8 cellular contexts compared by ENCODE assay signal in genomic region chr20:62804632-62805364, GRCh38. TPM values are rescaled to one million over a fixed set of nuclear protein-coding genes. Genes with fewer than 3 reads are reported as not detected.
DNase-seq lines count a peak whose midpoint lies in the region; ATAC-seq and TF ChIP-seq lines count a peak whose summit lies in the region.

Gene OGFR, plus strand, starts transcription at chr20:62804835. Its CDS starts 25 bp downstream, at chr20:62804860.

- intact Hi-C loops in lower lobe of right lung (cut with DNase I): no loop called here

- H3K27me3 ChIP-seq in duodenal mucosa (ENCODE audit: control insufficient read depth in 1 of 2, insufficient read depth in 2 of 2, low read length in 2 of 2) (no peaks in the 10 kb centered on the region), lower lobe of right lung (ENCODE audit: low read depth) (no peaks in the 10 kb centered on the region)

- H3K9me3 ChIP-seq in duodenal mucosa (ENCODE audit: control insufficient read depth in 1 of 2, low read length in 2 of 2) (no peaks in the 10 kb centered on the region), lower lobe of right lung (no peaks in the 10 kb centered on the region)

- ATAC-seq in GM19324 (IDR thresholded peaks at IDR 0.05; ENCODE audit: low FRiP score, unreplicated experiment) (peak; percentile 63), lower lobe of right lung (peak; percentile 49 to 74), GM21717 (IDR thresholded peaks at IDR 0.05; ENCODE audit: unreplicated experiment) (no peak)

- H3K4me1 ChIP-seq in duodenal mucosa (ENCODE audit: control insufficient read depth in 1 of 2, insufficient read depth in 2 of 2, low read length in 2 of 2): peaks cover 15 to 27% of the 10 kb centered on the region in 2 donors
- peaks cover 31% of the 10 kb centered on the region for H3K4me1 ChIP-seq in lower lobe of right lung

- peak within 1 kb of the TSS; percentile 32 for H3K27ac ChIP-seq in duodenal mucosa (ENCODE audit: low read depth, low read length)
- peak within 1 kb of the TSS; percentile 90 for H3K27ac ChIP-seq in lower lobe of right lung

- TF ChIP-seq CTCF in lower lobe of right lung (IDR thresholded peaks at IDR 0.05): no peak

- H3K4me3 ChIP-seq in duodenal mucosa (ENCODE audit: low read depth in 1 of 2, low read length in 2 of 2) (peak within 1 kb of the TSS; percentile 84 to 90), lower lobe of right lung (peak within 1 kb of the TSS; percentile 96)

- DNase-seq in Ammon's horn (ENCODE audit: low spot score) (peak; percentile 66), NCI-H1105 (lab: John Stamatoyannopoulos, UW) (peak; percentile 35), lower lobe of right lung (peak; percentile 77)
- DNase-seq in activated CD4-positive, alpha-beta T cell treated with anti-CD3 and anti-CD28 coated beads, Interleukin-2, amount 50 U/mL, for 4 hours: peak; percentile 64 to 68
- DNase-seq in stimulated activated CD8-positive, alpha-beta memory T cell treated with anti-CD3 and anti-CD28 coated beads, Interleukin-12 subunit alpha, Interleukin-12 subunit beta, amount 100 ng/mL, for 1 hour (ENCODE audit: low read depth): peak; percentile 57

- peak within 1 kb of the TSS; percentile 73 to 90 for H3K9ac ChIP-seq in duodenal mucosa (ENCODE audit: low read depth in 1 of 2, low read length in 2 of 2)

- H3K36me3 ChIP-seq in duodenal mucosa (ENCODE audit: control insufficient read depth in 1 of 2, insufficient read depth in 2 of 2, low read length in 2 of 2) (peaks cover 27 to 28% of the 10 kb centered on the region in 2 donors), lower lobe of right lung (peaks cover 42% of the 10 kb centered on the region)

RNA-seq across cellular contexts. Expression of gene OGFR, which starts in this region (rescaled TPM):
- 69.4 TPM for total RNA-seq in lower lobe of right lung
